8 cellular contexts compared by ENCODE assay signal in genomic region chr1:216221260-216221700, GRCh38.
DNase-seq lines count a peak whose midpoint lies in the region; ATAC-seq and TF ChIP-seq lines count a peak whose summit lies in the region.

No MANE protein-coding gene starts in this region.

- peak; percentile 99 for ATAC-seq in GM21381 (IDR thresholded peaks at IDR 0.05; ENCODE audit: unreplicated experiment)

- H3K27me3 Mint-ChIP-seq in progenitor cell of endocrine pancreas, result no peaks in the 10 kb centered on the region

- peaks cover 2% of the 10 kb centered on the region for H3K36me3 Mint-ChIP-seq in progenitor cell of endocrine pancreas (ENCODE audit: insufficient read depth)

- H3K4me1 Mint-ChIP-seq in progenitor cell of endocrine pancreas (ENCODE audit: low read depth), result peaks cover 22% of the 10 kb centered on the region

- TF ChIP-seq CTCF in right atrium auricular region (IDR thresholded peaks at IDR 0.05) (peak; percentile 35 to 72), progenitor cell of endocrine pancreas (IDR thresholded peaks at IDR 0.05; ENCODE audit: unreplicated experiment) (peak; percentile 81)

- H3K9me3 Mint-ChIP-seq in progenitor cell of endocrine pancreas (ENCODE audit: low read depth), result peaks cover 6% of the 10 kb centered on the region

- peak overlapping the region; percentile 46 for H3K4me3 ChIP-seq in right atrium auricular region
- H3K4me3 ChIP-seq in effector memory CD4-positive, alpha-beta T cell (ENCODE audit: insufficient read depth, low read depth, low read length, poor library complexity, severe bottlenecking), result no peak overlapping the region

- no peaks in the 10 kb centered on the region for H3K27me3 ChIP-seq in right atrium auricular region
- no peaks in the 10 kb centered on the region for H3K27me3 ChIP-seq in effector memory CD4-positive, alpha-beta T cell (replicated peaks; ENCODE audit: control insufficient read depth, insufficient read depth, low read length, poor library complexity, severe bottlenecking)

- DNase-seq in EL, result peak; percentile 83
- peak; percentile 56 for DNase-seq in HK-2 (ENCODE audit: unreplicated experiment)
- DNase-seq in NCI-H69 (lab: John Stamatoyannopoulos, UW), result peak; percentile 94
- peak; percentile 67 for DNase-seq in amniotic epithelial cell (ENCODE audit: low read depth)
- no peak for DNase-seq in right atrium auricular region (ENCODE audit: low spot score)
- peak; percentile 11 for DNase-seq in progenitor cell of endocrine pancreas (ENCODE audit: low spot score, unreplicated experiment)
- no peak for DNase-seq in effector memory CD4-positive, alpha-beta T cell

- H3K27ac Mint-ChIP-seq in progenitor cell of endocrine pancreas, result peak overlapping the region; percentile 87

- peak overlapping the region; percentile 66 for H3K4me3 Mint-ChIP-seq in progenitor cell of endocrine pancreas (ENCODE audit: low read depth)

- H3K27ac ChIP-seq in right atrium auricular region, result peak overlapping the region; percentile 13 to 57
- H3K27ac ChIP-seq in effector memory CD4-positive, alpha-beta T cell (ENCODE audit: insufficient read depth, low read length, poor library complexity, severe bottlenecking), result no peak overlapping the region

- no peaks in the 10 kb centered on the region for H3K36me3 ChIP-seq in right atrium auricular region
- no peaks in the 10 kb centered on the region for H3K36me3 ChIP-seq in effector memory CD4-positive, alpha-beta T cell (ENCODE audit: control insufficient read depth, insufficient read depth, low read length)

- no peaks in the 10 kb centered on the region for H3K9me3 ChIP-seq in right atrium auricular region
- no peaks in the 10 kb centered on the region for H3K9me3 ChIP-seq in effector memory CD4-positive, alpha-beta T cell (ENCODE audit: control insufficient read depth, low read length)

- H3K4me1 ChIP-seq in right atrium auricular region, result peaks cover 0 to 4% of the 10 kb centered on the region in 2 donors
- H3K4me1 ChIP-seq in effector memory CD4-positive, alpha-beta T cell (ENCODE audit: control insufficient read depth, insufficient read depth, low read length, poor library complexity, severe bottlenecking), result no peaks in the 10 kb centered on the region

Comparison
In these comparisons a context has a peak if more than half of its experiments do, and no peak if none do; other contexts are left out.
1. DNase-seq: peak in EL (single experiment), HK-2 (single experiment), NCI-H69 (single experiment), amniotic epithelial cell (single experiment) and progenitor cell of endocrine pancreas (single experiment); none in right atrium auricular region (single experiment) and effector memory CD4-positive, alpha-beta T cell (0 of 3).